Comparison of ENCODE assay signal across 10 cellular contexts in genomic region chr4:173040200-173040599, GRCh38.
DNase-seq lines count a peak whose midpoint lies in the region; ATAC-seq and TF ChIP-seq lines count a peak whose summit lies in the region.
"Had no signal": no experiment of that assay in that cellular context is flagged by ENCODE, and none has a peak within 500 bp of the region (broad histone marks: within the 10 kb centered on the region; RNA-seq: fewer than 3 reads in every experiment).

No MANE protein-coding gene starts in this region.

- DNase-seq in DMS79 treated with DMSO at 0.1 percent for 48 hours (lab: John Stamatoyannopoulos, UW) (peak; percentile 44), cardiac fibroblast (ENCODE audit: low read depth in 2 of 2) (peak; percentile 13 to 64), myocyte (ENCODE audit: low read depth) (peak; percentile 83), hepatic stellate cell (ENCODE audit: low spot score) (no peak)
- DNase-seq: activated CD4-positive, alpha-beta T cell treated with anti-CD3 and anti-CD28 coated beads, Interleukin-2, amount 50 U/mL, for 48 hours; NCI-H2081 treated with DMSO at 0.1 percent for 48 hours had no signal

- peak; percentile 64 for ATAC-seq in HG03354 (IDR thresholded peaks at IDR 0.05; ENCODE audit: poor library complexity, severe bottlenecking, unreplicated experiment)
- no peak for ATAC-seq in HG02884 (IDR thresholded peaks at IDR 0.05; ENCODE audit: unreplicated experiment)
- ATAC-seq in HG02970 (IDR thresholded peaks at IDR 0.05; ENCODE audit: low FRiP score, unreplicated experiment), result no peak
- no peak for ATAC-seq in HG03342 (IDR thresholded peaks at IDR 0.05; ENCODE audit: unreplicated experiment)

- TF ChIP-seq CTCF in cardiac fibroblast (IDR thresholded peaks at IDR 0.05; ENCODE audit: low read depth, low read length), result no peak

- no peak overlapping the region for H3K4me3 ChIP-seq in cardiac fibroblast (replicated peaks in 1 of 2; ENCODE audit: low read depth in 2 of 2, low read length in 2 of 2)
